ENCODE assay signal across 8 cellular contexts in the genomic region with DNA sequence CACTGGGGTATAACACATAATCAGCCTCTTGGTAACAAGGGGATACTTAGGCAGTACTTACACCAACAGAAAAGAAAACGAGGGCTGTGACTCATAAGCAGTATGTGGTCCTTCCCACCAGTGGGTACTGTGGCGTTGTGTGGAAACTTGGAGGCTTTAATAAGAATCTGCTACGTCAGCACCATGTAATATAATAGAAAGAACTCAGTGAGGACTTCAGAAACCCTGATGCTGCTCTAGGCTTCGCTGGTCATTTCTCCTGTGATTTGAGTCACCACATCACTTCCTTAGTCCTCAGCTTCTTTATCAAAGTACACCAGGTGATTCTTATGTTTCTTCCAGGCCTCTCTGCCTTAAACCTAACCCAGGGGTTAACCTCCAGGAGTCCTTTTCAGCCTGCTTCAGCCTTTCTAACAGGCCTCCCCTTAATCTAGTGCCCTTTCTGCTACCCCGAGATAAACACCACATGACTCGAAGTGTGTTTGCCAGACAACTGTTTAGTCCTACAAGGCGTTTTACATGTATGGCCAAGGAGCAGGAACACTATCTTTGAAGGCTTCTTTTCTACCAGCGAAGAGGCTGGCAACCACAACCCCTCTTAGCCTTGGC.
A peak's percentile ranks its signal among the peaks of the same experiment; 100 is the strongest.
DNase-seq lines count a peak whose midpoint lies in the region; ATAC-seq and TF ChIP-seq lines count a peak whose summit lies in the region.

No MANE protein-coding gene starts in this region.

- H3K4me3 Mint-ChIP-seq in Calu3 (ENCODE audit: low read depth, unreplicated experiment): no peak overlapping the region

- intact Hi-C loops in Calu3 (cut with micrococcal nuclease; ENCODE audit: unreplicated experiment): no loop called here

- TF ChIP-seq POLR2A in gastroesophageal sphincter (IDR thresholded peaks at IDR 0.05): no peak

- no peaks in the 10 kb centered on the region for H3K9me3 ChIP-seq in gastroesophageal sphincter

- WGBS in gastroesophageal sphincter (ENCODE audit: low coverage in 1 of 2), 2 donors: 66 to 72% methylated on average over 7 to 8 of the region's 8 CpGs

- DNase-seq in AG09319 (ENCODE audit: extremely low read depth, low read depth): no peak
- peak; percentile 41 for DNase-seq in activated T-cell treated with anti-CD3 and anti-CD28 coated beads for 48 hours (ENCODE audit: low read depth)
- peak; percentile 73 for DNase-seq in stimulated activated CD4-positive, alpha-beta T cell treated with anti-CD3 and anti-CD28 coated beads, Interleukin-1b, Interleukin-23, amount 100 ng/mL, for 48 hours
- no peak for DNase-seq in Calu3
- no peak for DNase-seq in cerebellum (ENCODE audit: low spot score)

- TF ChIP-seq EP300 in gastroesophageal sphincter (IDR thresholded peaks at IDR 0.05): no peak

- H3K4me1 ChIP-seq in gastroesophageal sphincter: peaks cover 0 to 49% (median 7%) of the 10 kb centered on the region in 3 donors

- H3K36me3 Mint-ChIP-seq in Calu3 (ENCODE audit: insufficient read depth, unreplicated experiment): no peaks in the 10 kb centered on the region

- no TSS peak for BruUV-seq in Calu3 (replicated peaks; lab: Mats Ljungman, UMichigan)

- ATAC-seq in GM19455 (IDR thresholded peaks at IDR 0.05; ENCODE audit: unreplicated experiment) (peak; percentile 53), HG03571 (IDR thresholded peaks at IDR 0.05; ENCODE audit: unreplicated experiment) (peak; percentile 50), gastroesophageal sphincter (peak; percentile 55)

- H3K27ac ChIP-seq in gastroesophageal sphincter: peak overlapping the region in 3 of 4 donors; percentile 29 to 55 (median 48)

- H3K27me3 Mint-ChIP-seq in Calu3 (ENCODE audit: unreplicated experiment): no peaks in the 10 kb centered on the region

- H3K27ac Mint-ChIP-seq in Calu3 (ENCODE audit: unreplicated experiment): no peak overlapping the region

- CTCF ChIA-PET in Calu3 (lab: Charles Lee): interaction anchor here (2.0 kb wide), 1 partner anchor 19 kb away, joined by 5 read pairs; no protein-coding TSS in a partner anchor

- H3K9me3 Mint-ChIP-seq in Calu3 (ENCODE audit: low read depth, unreplicated experiment): no peaks in the 10 kb centered on the region

- no peaks in the 10 kb centered on the region for H3K27me3 ChIP-seq in gastroesophageal sphincter

- H3K4me3 ChIP-seq in gastroesophageal sphincter: no peak overlapping the region

- no peaks in the 10 kb centered on the region for H3K36me3 ChIP-seq in gastroesophageal sphincter

- TF ChIP-seq CTCF in AG09319 (IDR thresholded peaks at IDR 0.05; ENCODE audit: low read depth, low read length) (peak; percentile 22), gastroesophageal sphincter (IDR thresholded peaks at IDR 0.05) (no peak), Calu3 (IDR thresholded peaks at IDR 0.05; ENCODE audit: unreplicated experiment) (no peak)

- peaks cover 30% of the 10 kb centered on the region for H3K4me1 Mint-ChIP-seq in Calu3 (ENCODE audit: low read depth, unreplicated experiment)

Comparison
In these comparisons a context has a peak if more than half of its experiments do, and no peak if none do; other contexts are left out.
1. DNase-seq: peak in activated T-cell treated with anti-CD3 and anti-CD28 coated beads for 48 hours (single experiment) and stimulated activated CD4-positive, alpha-beta T cell treated with anti-CD3 and anti-CD28 coated beads, Interleukin-1b, Interleukin-23, amount 100 ng/mL, for 48 hours (single experiment); none in AG09319 (single experiment), Calu3 (single experiment) and cerebellum (single experiment).
2. Peak in every context shown above with its lines, with median percentiles within 50 percentile points of each other: ATAC-seq.